19 cellular contexts compared by ENCODE assay signal in the genomic region with DNA sequence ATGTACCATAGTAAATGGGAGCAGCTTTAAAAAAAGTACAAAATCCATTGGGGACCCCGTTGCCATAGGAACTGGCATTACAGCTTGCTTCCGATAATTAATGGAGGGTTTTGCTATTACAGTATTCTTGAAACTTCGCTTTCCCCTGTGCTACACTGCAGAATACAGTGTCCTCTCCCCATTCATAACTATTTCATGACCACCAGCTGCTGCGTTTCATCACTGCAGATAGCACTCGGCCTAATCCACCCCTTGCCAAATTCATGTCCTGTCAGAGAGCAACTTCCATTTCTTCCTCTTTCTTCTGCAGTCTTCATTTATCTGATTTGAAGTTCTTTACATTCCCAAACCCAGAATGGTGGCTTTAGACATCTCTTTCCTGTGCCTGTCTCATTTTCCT.
"Had no signal": no experiment of that assay in that cellular context is flagged by ENCODE, and none has a peak within 500 bp of the region (broad histone marks: within the 10 kb centered on the region; RNA-seq: fewer than 3 reads in every experiment).

No MANE protein-coding gene starts in this region.

- DNase-seq: activated CD4-positive, alpha-beta T cell treated with anti-CD3 and anti-CD28 coated beads for 48 hours; activated CD8-positive, alpha-beta memory T cell treated with anti-CD3 and anti-CD28 coated beads for 24 hours; activated gamma-delta T cell treated with Interleukin-2 at 50 U/mL for 16 hours; activated naive CD8-positive, alpha-beta T cell treated with anti-CD3 and anti-CD28 coated beads for 36 hours; amygdala; body of pancreas; caudate nucleus; foreskin fibroblast; kidney glomerular epithelial cell; mesendoderm; small intestine; stimulated activated CD4-positive, alpha-beta T cell treated with anti-CD3 and anti-CD28 coated beads, Interleukin-4, amount 100 ng/mL, for 24 hours; stimulated activated naive CD4-positive, alpha-beta T cell; T1000; uterus had no signal

- ATAC-seq: body of pancreas, right cardiac atrium, WTC11 had no signal

- H3K4me3 ChIP-seq: body of pancreas, prostate gland, tibial nerve, uterus had no signal
